In genomic region chr3:3666664-3667063, GRCh38 we compare ENCODE assay signal across 11 cellular contexts.
A peak's percentile ranks its signal among the peaks of the same experiment; 100 is the strongest.
DNase-seq lines count a peak whose midpoint lies in the region; ATAC-seq, FAIRE-seq and TF ChIP-seq lines count a peak whose summit lies in the region.
"Had no signal": no experiment of that assay in that cellular context is flagged by ENCODE, and none has a peak within 500 bp of the region (broad histone marks: within the 10 kb centered on the region; RNA-seq: fewer than 3 reads in every experiment).

No MANE protein-coding gene starts in this region.

- no peak overlapping the region for H3K23ac ChIP-seq in mesendoderm (ENCODE audit: low read length)

- H3K56ac ChIP-seq in mesendoderm (ENCODE audit: low read length), result no peak overlapping the region

- H3K4ac ChIP-seq in mesendoderm (ENCODE audit: low read depth, low read length), result no peak overlapping the region

- H3K36me3 Mint-ChIP-seq in activated naive CD8-positive, alpha-beta T cell treated with anti-CD3 and anti-CD28 coated beads, Interleukin-2, amount 50 U/mL, for 24 hours (ENCODE audit: low read depth), result no peaks in the 10 kb centered on the region
- no peaks in the 10 kb centered on the region for H3K36me3 Mint-ChIP-seq in activated CD4-positive, alpha-beta memory T cell treated with anti-CD3 and anti-CD28 coated beads, Interleukin-2, amount 10 ng/mL, durations not matched to agents 7 days and 5 days (ENCODE audit: low read depth)

- H3K18ac ChIP-seq in mesendoderm (ENCODE audit: low read length), result no peak overlapping the region

- peaks cover 11% of the 10 kb centered on the region for H3K4me1 Mint-ChIP-seq in activated naive CD8-positive, alpha-beta T cell treated with anti-CD3 and anti-CD28 coated beads, Interleukin-2, amount 50 U/mL, for 24 hours
- no peaks in the 10 kb centered on the region for H3K4me1 Mint-ChIP-seq in activated CD4-positive, alpha-beta memory T cell treated with anti-CD3 and anti-CD28 coated beads, Interleukin-2, amount 10 ng/mL, durations not matched to agents 7 days and 5 days

- H2BK120ac ChIP-seq in mesendoderm (ENCODE audit: low read depth, low read length), result no peak overlapping the region

- ATAC-seq in GM19463 (IDR thresholded peaks at IDR 0.05; ENCODE audit: unreplicated experiment), result peak; percentile 98
- peak; percentile 94 for ATAC-seq in HG03039 (IDR thresholded peaks at IDR 0.05; ENCODE audit: unreplicated experiment)
- peak; percentile 49 for ATAC-seq in activated naive CD8-positive, alpha-beta T cell treated with anti-CD3 and anti-CD28 coated beads, Interleukin-2, amount 50 U/mL, for 24 hours

- H3K4me3 Mint-ChIP-seq in activated naive CD8-positive, alpha-beta T cell treated with anti-CD3 and anti-CD28 coated beads, Interleukin-2, amount 50 U/mL, for 24 hours, result no peak overlapping the region
- H3K4me3 Mint-ChIP-seq in activated CD4-positive, alpha-beta memory T cell treated with anti-CD3 and anti-CD28 coated beads, Interleukin-2, amount 10 ng/mL, durations not matched to agents 7 days and 5 days, result no peak overlapping the region

- POLR2A ChIA-PET in activated CD4-positive, alpha-beta memory T cell treated with anti-CD3 and anti-CD28 coated beads, Interleukin-2, amount 10 ng/mL, durations not matched to agents 7 days and 5 days (lab: Charles Lee), result no interaction called here

- H2BK15ac ChIP-seq in mesendoderm (replicated peaks; ENCODE audit: low read depth), result no peak overlapping the region

- H2BK5ac ChIP-seq in mesendoderm (ENCODE audit: low read length), result no peak overlapping the region

- intact Hi-C loops in tibial artery (cut with DNase I; ENCODE audit: low total_unique reads), result no loop called here

- H3K27me3 ChIP-seq in tibial artery (no peaks in the 10 kb centered on the region), mesendoderm (ENCODE audit: insufficient read depth, low read length, poor library complexity) (no peaks in the 10 kb centered on the region)
- H3K27me3 ChIP-seq: SJSA1 had no signal

- H3K36me3 ChIP-seq in tibial artery (no peaks in the 10 kb centered on the region), mesendoderm (ENCODE audit: control insufficient read depth, insufficient read depth, low read length) (no peaks in the 10 kb centered on the region)
- H3K36me3 ChIP-seq: SJSA1 had no signal

- H3K9ac ChIP-seq in mesendoderm (ENCODE audit: low read length), result no peak overlapping the region

- no peak for DNase-seq in GM12892 (ENCODE audit: insufficient read length)
- peak; percentile 4 for DNase-seq in activated naive CD8-positive, alpha-beta T cell treated with anti-CD3 and anti-CD28 coated beads, Interleukin-2, amount 50 U/mL, for 24 hours
- DNase-seq in NCI-H146 treated with DMSO at 0.1 percent for 48 hours (lab: John Stamatoyannopoulos, UW; ENCODE audit: unreplicated experiment), result no peak
- DNase-seq in activated CD4-positive, alpha-beta memory T cell treated with anti-CD3 and anti-CD28 coated beads, Interleukin-2, amount 10 ng/mL, durations not matched to agents 7 days and 5 days, result no peak
- DNase-seq in tibial artery, result no peak
- DNase-seq in mesendoderm, result no peak
- DNase-seq: activated CD8-positive, alpha-beta memory T cell treated with anti-CD3 and anti-CD28 coated beads, Interleukin-2, amount 50 U/mL, for 48 hours; NCI-H1436 had no signal

- WGBS in mesendoderm (ENCODE audit: extremely low coverage, insufficient coverage, low lambda C conversion rate), result no CpG with 5 or more reads among the region's 3 CpGs

- H3K4me3 ChIP-seq in tibial artery, result no peak overlapping the region
- no peak overlapping the region for H3K4me3 ChIP-seq in mesendoderm (ENCODE audit: low read length)
- H3K4me3 ChIP-seq: SJSA1 had no signal

- no peak overlapping the region for H3K27ac Mint-ChIP-seq in activated naive CD8-positive, alpha-beta T cell treated with anti-CD3 and anti-CD28 coated beads, Interleukin-2, amount 50 U/mL, for 24 hours
- no peak overlapping the region for H3K27ac Mint-ChIP-seq in activated CD4-positive, alpha-beta memory T cell treated with anti-CD3 and anti-CD28 coated beads, Interleukin-2, amount 10 ng/mL, durations not matched to agents 7 days and 5 days

- no peak overlapping the region for H4K5ac ChIP-seq in mesendoderm (ENCODE audit: low read length)

- H4K8ac ChIP-seq in mesendoderm (ENCODE audit: low read depth, low read length), result no peak overlapping the region

- CTCF ChIA-PET in activated CD4-positive, alpha-beta memory T cell treated with anti-CD3 and anti-CD28 coated beads, Interleukin-2, amount 10 ng/mL, durations not matched to agents 7 days and 5 days (lab: Charles Lee), result no interaction called here

- H2AK5ac ChIP-seq in mesendoderm (ENCODE audit: low read length), result no peak overlapping the region

- H3K27me3 Mint-ChIP-seq in activated naive CD8-positive, alpha-beta T cell treated with anti-CD3 and anti-CD28 coated beads, Interleukin-2, amount 50 U/mL, for 24 hours, result peaks cover 4% of the 10 kb centered on the region
- no peaks in the 10 kb centered on the region for H3K27me3 Mint-ChIP-seq in activated CD4-positive, alpha-beta memory T cell treated with anti-CD3 and anti-CD28 coated beads, Interleukin-2, amount 10 ng/mL, durations not matched to agents 7 days and 5 days

- TF ChIP-seq CTCF in tibial artery (IDR thresholded peaks at IDR 0.05), result no peak

- H3K9me3 ChIP-seq in tibial artery, result no peaks in the 10 kb centered on the region
- H3K9me3 ChIP-seq: SJSA1 had no signal

- H3K9me3 Mint-ChIP-seq in activated naive CD8-positive, alpha-beta T cell treated with anti-CD3 and anti-CD28 coated beads, Interleukin-2, amount 50 U/mL, for 24 hours, result peaks cover 13% of the 10 kb centered on the region
- peaks cover 5% of the 10 kb centered on the region for H3K9me3 Mint-ChIP-seq in activated CD4-positive, alpha-beta memory T cell treated with anti-CD3 and anti-CD28 coated beads, Interleukin-2, amount 10 ng/mL, durations not matched to agents 7 days and 5 days

- H3K79me1 ChIP-seq in mesendoderm (ENCODE audit: low read length), result no peaks in the 10 kb centered on the region

- FAIRE-seq in GM12892 (lab: Jason Lieb, UNC), result peak; percentile 86

- TF ChIP-seq POLR2A in GM12892 (IDR thresholded peaks at IDR 0.05; ENCODE audit: low read depth, low read length), result no peak

- no peak overlapping the region for H3K27ac ChIP-seq in tibial artery
- no peak overlapping the region for H3K27ac ChIP-seq in mesendoderm (ENCODE audit: low read depth, low read length)
- H3K27ac ChIP-seq: SJSA1 had no signal

- no peak overlapping the region for H3K4me2 ChIP-seq in mesendoderm (ENCODE audit: low read length)

- H3K79me2 ChIP-seq in mesendoderm (ENCODE audit: control insufficient read depth, insufficient read depth, low read length), result no peaks in the 10 kb centered on the region

- H3K4me1 ChIP-seq in tibial artery (no peaks in the 10 kb centered on the region), mesendoderm (ENCODE audit: control insufficient read depth, low read depth, low read length) (no peaks in the 10 kb centered on the region)
